ENCODE assay signal across 20 cellular contexts in genomic region chr1:117660266-117660973, GRCh38. TPM values are rescaled to one million over a fixed set of nuclear protein-coding genes. Genes with fewer than 3 reads are reported as not detected.
DNase-seq lines count a peak whose midpoint lies in the region; ATAC-seq and TF ChIP-seq lines count a peak whose summit lies in the region.
"Had no signal": no experiment of that assay in that cellular context is flagged by ENCODE, and none has a peak within 500 bp of the region (broad histone marks: within the 10 kb centered on the region; RNA-seq: fewer than 3 reads in every experiment).

No MANE protein-coding gene starts in this region.

- H3K4me3 Mint-ChIP-seq in CD8-positive, alpha-beta memory T cell = peak overlapping the region; percentile 74 to 91 (median 77)
- peak overlapping the region; percentile 8 for H3K4me3 Mint-ChIP-seq in activated CD4-positive, alpha-beta memory T cell treated with anti-CD3 and anti-CD28 coated beads for 36 hours
- peak overlapping the region; percentile 29 to 67 (median 50) for H3K4me3 Mint-ChIP-seq in immature natural killer cell

- POLR2A ChIA-PET in CD8-positive, alpha-beta memory T cell (lab: Charles Lee) = interaction anchor here (0.6 to 3.5 kb wide), 3 partner anchors 51 to 534 kb away, joined by 3 to 23 read pairs (median 4); partner anchors contain the start of gene TENT5C
- POLR2A ChIA-PET in activated CD4-positive, alpha-beta memory T cell treated with anti-CD3 and anti-CD28 coated beads for 36 hours (lab: Charles Lee) = interaction anchor here (0.7 to 9.8 kb wide), 8 partner anchors 38 to 894 kb away, joined by 3 to 83 read pairs (median 4); partner anchors contain the start of gene TENT5C

- intact Hi-C loops in activated CD4-positive, alpha-beta memory T cell treated with anti-CD3 and anti-CD28 coated beads for 36 hours (cut with micrococcal nuclease) = loop anchor here (1.0 to 5.0 kb wide), 6 partner anchors 97 to 1283 kb away; partner anchors contain the start of gene TTF2
- intact Hi-C loops in psoas muscle (cut with DNase I) = no loop called here

- peaks cover 91 to 98% (median 96%) of the 10 kb centered on the region in 3 donors for H3K4me1 Mint-ChIP-seq in CD8-positive, alpha-beta memory T cell
- peaks cover 93% of the 10 kb centered on the region for H3K4me1 Mint-ChIP-seq in activated CD4-positive, alpha-beta memory T cell treated with anti-CD3 and anti-CD28 coated beads for 36 hours (ENCODE audit: low read depth)
- peaks cover 95 to 96% of the 10 kb centered on the region in 2 donors for H3K4me1 Mint-ChIP-seq in immature natural killer cell

- in situ Hi-C loops in G401 (cut with HindIII; ENCODE audit: low sequenced_read_pairs) = no loop called here

- peak overlapping the region; percentile 79 to 99 (median 98) for H3K27ac Mint-ChIP-seq in CD8-positive, alpha-beta memory T cell
- H3K27ac Mint-ChIP-seq in activated CD4-positive, alpha-beta memory T cell treated with anti-CD3 and anti-CD28 coated beads for 36 hours = peak overlapping the region; percentile 67
- peak overlapping the region; percentile 77 to 100 (median 94) for H3K27ac Mint-ChIP-seq in immature natural killer cell

- H3K27me3 ChIP-seq in ACC112 (ENCODE audit: insufficient read depth, low read length) = peaks cover 47% of the 10 kb centered on the region
- no peaks in the 10 kb centered on the region for H3K27me3 ChIP-seq in CD8-positive, alpha-beta memory T cell (ENCODE audit: insufficient read depth, low read length, poor library complexity, severe bottlenecking)
- H3K27me3 ChIP-seq in psoas muscle (ENCODE audit: insufficient read depth in 3 of 3, low read length in 2 of 3) = no peaks in the 10 kb centered on the region
- H3K27me3 ChIP-seq: MG63, neutrophil, right atrium auricular region had no signal

- H3K4me3 ChIP-seq in ACC112 (ENCODE audit: low read depth, low read length) = no peak overlapping the region
- no peak overlapping the region for H3K4me3 ChIP-seq in CD8-positive, alpha-beta memory T cell (ENCODE audit: low read length)
- no peak overlapping the region for H3K4me3 ChIP-seq in psoas muscle
- H3K4me3 ChIP-seq: MG63, right atrium auricular region, suprapubic skin had no signal

- CTCF ChIA-PET in CD8-positive, alpha-beta memory T cell (lab: Charles Lee) = interaction anchor here (1.0 to 5.0 kb wide), 7 partner anchors 13 to 126 kb away, joined by 3 to 21 read pairs (median 6); partner anchors contain the start of gene TENT5C
- CTCF ChIA-PET in activated CD4-positive, alpha-beta memory T cell treated with anti-CD3 and anti-CD28 coated beads for 36 hours (lab: Charles Lee) = interaction anchor here (0.8 to 9.3 kb wide), 10 partner anchors 14 to 127 kb away, joined by 3 to 67 read pairs (median 4); no protein-coding TSS in a partner anchor

- no peak for TF ChIP-seq CTCF in psoas muscle (IDR thresholded peaks at IDR 0.05)

- H3K36me3 ChIP-seq in ACC112 (ENCODE audit: insufficient read depth, low read length) (no peaks in the 10 kb centered on the region), psoas muscle (ENCODE audit: insufficient read depth in 1 of 2, low read depth in 1 of 2) (no peaks in the 10 kb centered on the region)
- H3K36me3 ChIP-seq in CD8-positive, alpha-beta memory T cell (ENCODE audit: insufficient read depth, low read length) = no peaks in the 10 kb centered on the region
- H3K36me3 ChIP-seq: MG63, neutrophil, right atrium auricular region, suprapubic skin had no signal

- H2AFZ ChIP-seq in ACC112 (ENCODE audit: low read length, unreplicated experiment) = peak overlapping the region; percentile 32

- no peaks in the 10 kb centered on the region for H3K9me3 ChIP-seq in CD8-positive, alpha-beta memory T cell (ENCODE audit: low read length)
- no peaks in the 10 kb centered on the region for H3K9me3 ChIP-seq in psoas muscle
- H3K9me3 ChIP-seq: MG63, neutrophil, right atrium auricular region, suprapubic skin had no signal

- peaks cover 5 to 15% (median 9%) of the 10 kb centered on the region in 5 donors for H3K9me3 Mint-ChIP-seq in CD8-positive, alpha-beta memory T cell
- peaks cover 9% of the 10 kb centered on the region for H3K9me3 Mint-ChIP-seq in activated CD4-positive, alpha-beta memory T cell treated with anti-CD3 and anti-CD28 coated beads for 36 hours
- H3K9me3 Mint-ChIP-seq in immature natural killer cell = peaks cover 0 to 6% (median 0%) of the 10 kb centered on the region in 6 donors

- no peak for ATAC-seq in GM19397 (IDR thresholded peaks at IDR 0.05; ENCODE audit: unreplicated experiment)
- no peak for ATAC-seq in psoas muscle
- ATAC-seq: Panc1, SK-N-SH treated with all-trans-retinoic acid at 6 μM for 48 hours had no signal

- WGBS in psoas muscle, 3 donors = 88 to 91% (median 89%) methylated on average over 6 of the region's 6 CpGs

- DNase-seq in CD8-positive, alpha-beta memory T cell = no peak
- no peak for DNase-seq in activated CD4-positive, alpha-beta memory T cell treated with anti-CD3 and anti-CD28 coated beads for 36 hours
- DNase-seq in immature natural killer cell = no peak
- no peak for DNase-seq in NCI-H1092 (lab: John Stamatoyannopoulos, UW)
- no peak for DNase-seq in psoas muscle
- no peak for DNase-seq in G401 (ENCODE audit: low spot score)
- DNase-seq: caudate nucleus, DMS153, islet precursor cell, mesenchymal stem cell, MG63, NCI-H2029 treated with DMSO at 0.1 percent for 48 hours, NCI-H524 treated with DMSO at 0.1 percent for 48 hours had no signal

- H3K79me2 ChIP-seq in ACC112 (ENCODE audit: control insufficient read depth, insufficient read depth, low read length, unreplicated experiment) = no peaks in the 10 kb centered on the region

- H3K27ac ChIP-seq in ACC112 (ENCODE audit: low read depth, low read length) (no peak overlapping the region), psoas muscle (no peak overlapping the region)
- peak overlapping the region; percentile 8 for H3K27ac ChIP-seq in CD8-positive, alpha-beta memory T cell (ENCODE audit: low read depth, low read length)
- H3K27ac ChIP-seq: neutrophil, right atrium auricular region, suprapubic skin had no signal

- H3K27me3 Mint-ChIP-seq in CD8-positive, alpha-beta memory T cell = peaks cover 0 to 2% of the 10 kb centered on the region in 2 donors
- H3K27me3 Mint-ChIP-seq in activated CD4-positive, alpha-beta memory T cell treated with anti-CD3 and anti-CD28 coated beads for 36 hours = peaks cover 2% of the 10 kb centered on the region
- H3K27me3 Mint-ChIP-seq in immature natural killer cell (ENCODE audit: low read depth in 3 of 3) = peaks cover 17 to 31% (median 30%) of the 10 kb centered on the region in 3 donors

- H3K36me3 Mint-ChIP-seq in CD8-positive, alpha-beta memory T cell = peaks cover 0 to 18% (median 0%) of the 10 kb centered on the region in 3 donors
- peaks cover 8% of the 10 kb centered on the region for H3K36me3 Mint-ChIP-seq in activated CD4-positive, alpha-beta memory T cell treated with anti-CD3 and anti-CD28 coated beads for 36 hours
- peaks cover 0 to 9% (median 0%) of the 10 kb centered on the region in 3 donors for H3K36me3 Mint-ChIP-seq in immature natural killer cell

- H3K4me1 ChIP-seq in ACC112 (ENCODE audit: control insufficient read depth, insufficient read depth, low read length, unreplicated experiment) = peaks cover 10% of the 10 kb centered on the region
- H3K4me1 ChIP-seq in CD8-positive, alpha-beta memory T cell (ENCODE audit: insufficient read depth, low read length) = peaks cover 93% of the 10 kb centered on the region
- H3K4me1 ChIP-seq in psoas muscle = peaks cover 39% of the 10 kb centered on the region

RNA-seq across cellular contexts. Expression of gene TENT5C, which starts 54.6 kb away (rescaled TPM):
- total RNA-seq in CD8-positive, alpha-beta memory T cell = 1 to 10 TPM; 3.7 to 4.1 TPM
- polyA plus RNA-seq in CD8-positive, alpha-beta memory T cell = 12.6 TPM
- 10 to 100 TPM; 13.8 to 14.0 TPM for total RNA-seq in activated CD4-positive, alpha-beta memory T cell treated with anti-CD3 and anti-CD28 coated beads for 36 hours
- polyA plus RNA-seq in immature natural killer cell (10 to 100 TPM in 2 of 3 donors, 1 to 10 TPM in 1; 7.4 to 25.7 (median 25.3) TPM), psoas muscle (1 to 10 TPM; 1.5 to 9.7 (median 2.7) TPM)
- total RNA-seq in psoas muscle = 10 to 100 TPM in 3 of 4 donors, 1 to 10 TPM in 1; 3.1 to 31.4 (median 15.9) TPM
- 0.25 and 0.85 TPM in 2 replicates for total RNA-seq in G401 (2014; rRNA removed; shearing (Covaris generic))

Comparison
In these comparisons a context has a peak if more than half of its experiments do, and no peak if none do; other contexts are left out.
1. H3K4me3 Mint-ChIP-seq: peak in every context shown above with its lines; median percentile 77 in CD8-positive, alpha-beta memory T cell; 50 in immature natural killer cell; 8 in activated CD4-positive, alpha-beta memory T cell treated with anti-CD3 and anti-CD28 coated beads for 36 hours.